32 cellular contexts compared by ENCODE assay signal in genomic region chr7:148408307-148408706, GRCh38.
"Had no signal": no experiment of that assay in that cellular context is flagged by ENCODE, and none has a peak within 500 bp of the region (broad histone marks: within the 10 kb centered on the region; RNA-seq: fewer than 3 reads in every experiment).

No MANE protein-coding gene starts in this region.

- H3K9me3 ChIP-seq: MG63 had no signal

- H3K36me3 ChIP-seq: MG63 had no signal

- H3K27me3 ChIP-seq: MG63 had no signal

- DNase-seq: Karpas-422, Kasumi-1, MG63, MM.1S, MV-4-11, NCI-H1048, NCI-H1092, NCI-H1092 treated with DMSO at 0.1 percent for 48 hours, NCI-H1105, NCI-H1105 treated with DMSO at 0.1 percent for 48 hours, NCI-H1417 treated with DMSO at 0.1 percent for 48 hours, NCI-H1436, NCI-H1436 treated with DMSO at 0.1 percent for 48 hours, NCI-H1694, NCI-H1694 treated with DMSO at 0.1 percent for 48 hours, NCI-H187, NCI-H187 treated with DMSO at 0.1 percent for 48 hours, NCI-H1930, NCI-H2029, NCI-H2029 treated with DMSO at 0.1 percent for 48 hours, NCI-H2081, NCI-H2081 treated with DMSO at 0.1 percent for 48 hours, NCI-H2107, NCI-H2171, NCI-H2171 treated with DMSO at 0.1 percent for 48 hours, NCI-H2227 treated with DMSO at 0.1 percent for 48 hours, NCI-H226, NCI-H446, NCI-H446 treated with DMSO at 0.1 percent for 48 hours, NCI-H510A, NCI-H510A treated with DMSO at 0.1 percent for 48 hours, NCI-H524 had no signal

- H3K4me3 ChIP-seq: MG63 had no signal
